9 cellular contexts compared by ENCODE assay signal in genomic region chr10:112954974-112955735, GRCh38. TPM values are rescaled to one million over a fixed set of nuclear protein-coding genes. Genes with fewer than 3 reads are reported as not detected.
A peak's percentile ranks its signal among the peaks of the same experiment; 100 is the strongest.
DNase-seq lines count a peak whose midpoint lies in the region; ATAC-seq and TF ChIP-seq lines count a peak whose summit lies in the region.
"Had no signal": no experiment of that assay in that cellular context is flagged by ENCODE, and none has a peak within 500 bp of the region (broad histone marks: within the 10 kb centered on the region; RNA-seq: fewer than 3 reads in every experiment).

No MANE protein-coding gene starts in this region.

- H3K36me3 ChIP-seq in SK-N-SH (replicated peaks in 1 of 2; ENCODE audit: control insufficient read depth in 1 of 2, insufficient read depth in 2 of 2, low read length in 1 of 2): peaks cover 0 to 4% of the 10 kb centered on the region in 2 experiments
- no peaks in the 10 kb centered on the region for H3K36me3 ChIP-seq in duodenal mucosa (ENCODE audit: control insufficient read depth in 1 of 2, insufficient read depth in 2 of 2, low read length in 2 of 2)
- no peaks in the 10 kb centered on the region for H3K36me3 ChIP-seq in upper lobe of left lung

- WGBS in SK-N-SH (ENCODE audit: low lambda C conversion rate): 69% methylated on average over 8 of the region's 8 CpGs
- 43 to 51% methylated on average over 8 of the region's 8 CpGs for WGBS in upper lobe of left lung, 2 donors

- H3K4me3 Mint-ChIP-seq in mesothelial cell of epicardium: peak overlapping the region; percentile 96
- H3K4me3 Mint-ChIP-seq: activated naive CD8-positive, alpha-beta T cell treated with anti-CD3 and anti-CD28 coated beads, Interleukin-2, amount 50 U/mL, for 24 hours had no signal

- no peak for ATAC-seq in SK-N-SH treated with all-trans-retinoic acid at 6 μM for 48 hours
- no peak for ATAC-seq in upper lobe of left lung (ENCODE audit: low FRiP score in 2 of 2)
- no peak for ATAC-seq in HG02938 (IDR thresholded peaks at IDR 0.05; ENCODE audit: unreplicated experiment)
- ATAC-seq: activated naive CD8-positive, alpha-beta T cell treated with anti-CD3 and anti-CD28 coated beads, Interleukin-2, amount 50 U/mL, for 24 hours had no signal

- H3K9me3 ChIP-seq in SK-N-SH (no peaks in the 10 kb centered on the region), duodenal mucosa (ENCODE audit: control insufficient read depth in 1 of 2, low read length in 2 of 2) (no peaks in the 10 kb centered on the region), upper lobe of left lung (no peaks in the 10 kb centered on the region)

- no peaks in the 10 kb centered on the region for H3K27me3 ChIP-seq in SK-N-SH (ENCODE audit: insufficient read depth)
- H3K27me3 ChIP-seq in duodenal mucosa (ENCODE audit: control insufficient read depth in 1 of 2, insufficient read depth in 2 of 2, low read length in 2 of 2): no peaks in the 10 kb centered on the region
- no peaks in the 10 kb centered on the region for H3K27me3 ChIP-seq in upper lobe of left lung

- peaks cover 88% of the 10 kb centered on the region for H3K79me2 ChIP-seq in SK-N-SH (ENCODE audit: insufficient read depth)

- no peaks in the 10 kb centered on the region for H3K9me2 ChIP-seq in SK-N-SH

- TF ChIP-seq RAD21 in SK-N-SH (IDR thresholded peaks at IDR 0.05; ENCODE audit: low read length): no peak

- POLR2A ChIA-PET in SK-N-SH (lab: Yijun Ruan, JAX): no interaction called here

- no peak overlapping the region for H2AFZ ChIP-seq in SK-N-SH (ENCODE audit: low read depth)

- H3K4me1 ChIP-seq in SK-N-SH (ENCODE audit: control insufficient read depth in 1 of 2, insufficient read depth in 2 of 2, low read depth in 1 of 2, low read length in 1 of 2): peaks cover 25 to 65% of the 10 kb centered on the region in 2 experiments
- peaks cover 40 to 48% of the 10 kb centered on the region in 2 donors for H3K4me1 ChIP-seq in duodenal mucosa (ENCODE audit: control insufficient read depth in 1 of 2, insufficient read depth in 2 of 2, low read length in 2 of 2)
- peaks cover 33 to 69% (median 47%) of the 10 kb centered on the region in 4 donors for H3K4me1 ChIP-seq in upper lobe of left lung

- peaks cover 2% of the 10 kb centered on the region for H3K36me3 Mint-ChIP-seq in mesothelial cell of epicardium

- no peaks in the 10 kb centered on the region for H3K9me3 Mint-ChIP-seq in mesothelial cell of epicardium
- H3K9me3 Mint-ChIP-seq: activated naive CD8-positive, alpha-beta T cell treated with anti-CD3 and anti-CD28 coated beads, Interleukin-2, amount 50 U/mL, for 24 hours had no signal

- peak overlapping the region; percentile 10; the same call in 1 of the 2 replicates for H3K9ac ChIP-seq in SK-N-SH
- peak overlapping the region in 1 of 2 donors; percentile 54 for H3K9ac ChIP-seq in duodenal mucosa (ENCODE audit: low read depth in 1 of 2, low read length in 2 of 2)

- peak overlapping the region; percentile 88 for H3K27ac Mint-ChIP-seq in mesothelial cell of epicardium
- H3K27ac Mint-ChIP-seq: activated naive CD8-positive, alpha-beta T cell treated with anti-CD3 and anti-CD28 coated beads, Interleukin-2, amount 50 U/mL, for 24 hours had no signal

- TF ChIP-seq CTCF in SK-N-SH (IDR thresholded peaks at IDR 0.05) (no peak), mesothelial cell of epicardium (IDR thresholded peaks at IDR 0.05; ENCODE audit: unreplicated experiment) (no peak), upper lobe of left lung (IDR thresholded peaks at IDR 0.05) (no peak)

- H3K4me3 ChIP-seq in SK-N-SH (ENCODE audit: low read depth in 2 of 2, low read length in 1 of 2) (no peak overlapping the region), duodenal mucosa (ENCODE audit: low read depth in 1 of 2, low read length in 2 of 2) (peak overlapping the region; percentile 85 to 97), upper lobe of left lung (peak overlapping the region in 3 of 4 donors; percentile 14 to 33 (median 21))

- peaks cover 55% of the 10 kb centered on the region for H3F3A ChIP-seq in SK-N-SH (replicated peaks; ENCODE audit: insufficient read depth)

- no peaks in the 10 kb centered on the region for H4K20me1 ChIP-seq in SK-N-SH (ENCODE audit: insufficient read depth)

- H3K27me3 Mint-ChIP-seq in mesothelial cell of epicardium (ENCODE audit: low read depth): no peaks in the 10 kb centered on the region

- TF ChIP-seq EP300 in SK-N-SH (IDR thresholded peaks at IDR 0.05; ENCODE audit: borderline replicate concordance in 1 of 2, low read depth in 1 of 2, low read length in 1 of 2) (no peak), upper lobe of left lung (IDR thresholded peaks at IDR 0.05) (no peak)

- TF ChIP-seq POLR2A in upper lobe of left lung (IDR thresholded peaks at IDR 0.05): no peak
- TF ChIP-seq POLR2A in erythroblast (IDR thresholded peaks at IDR 0.05; ENCODE audit: low read length): no peak

- peak overlapping the region; percentile 19 to 93; a peak in 3 of 4 replicates for H3K27ac ChIP-seq in SK-N-SH (ENCODE audit: low read depth in 2 of 2, low read length in 1 of 2)
- H3K27ac ChIP-seq in duodenal mucosa (ENCODE audit: low read depth, low read length): no peak overlapping the region
- H3K27ac ChIP-seq in upper lobe of left lung: peak overlapping the region in 3 of 4 donors; percentile 4 to 67 (median 66)

- CTCF ChIA-PET in SK-N-SH (lab: Yijun Ruan, JAX): no interaction called here

- peak overlapping the region; percentile 72 for H3K4me2 ChIP-seq in SK-N-SH

- DNase-seq in SK-N-SH (no peak), mesothelial cell of epicardium (ENCODE audit: low spot score in 2 of 2, unreplicated experiment in 2 of 2) (no peak), upper lobe of left lung (no peak), activated T-cell treated with anti-CD3 and anti-CD28 coated beads for 4 hours (no peak), erythroblast (lab: John Stamatoyannopoulos, UW) (no peak)
- DNase-seq: activated naive CD8-positive, alpha-beta T cell treated with anti-CD3 and anti-CD28 coated beads, Interleukin-2, amount 50 U/mL, for 24 hours had no signal

- peaks cover 71% of the 10 kb centered on the region for H3K4me1 Mint-ChIP-seq in mesothelial cell of epicardium

TF ChIP-seq in SK-N-SH, 30 proteins besides CTCF, POLR2A, EP300 and RAD21:
- TF ChIP-seq IRF3 (IDR thresholded peaks at IDR 0.05; ENCODE audit: low read depth, low read length) (no peak), FOXM1 (IDR thresholded peaks at IDR 0.05; ENCODE audit: low read depth) (no peak), NRF1 (IDR thresholded peaks at IDR 0.05; ENCODE audit: low read depth, low read length) (no peak), MAX (IDR thresholded peaks at IDR 0.05; ENCODE audit: low read depth) (no peak)

TF ChIP-seq in SK-N-SH treated with all-trans-retinoic acid at 6 μM for 48 hours, 23 proteins besides CTCF, POLR2A, EP300 and RAD21:
- no peak for TF ChIP-seq TSHZ2 (CRISPR knock-in tag; IDR thresholded peaks at IDR 0.05)
- no peak for TF ChIP-seq POU6F1 (CRISPR knock-in tag; IDR thresholded peaks at IDR 0.05; ENCODE audit: borderline replicate concordance, low read depth)
- TF ChIP-seq ZNF565 (CRISPR knock-in tag; conservative IDR thresholded peaks at IDR 0.05; ENCODE audit: low read depth): no peak
- no peak for TF ChIP-seq ISL1 (CRISPR knock-in tag; IDR thresholded peaks at IDR 0.05)
- no peak for TF ChIP-seq ESRRG (CRISPR knock-in tag; IDR thresholded peaks at IDR 0.05)
- TF ChIP-seq ZFP3 (CRISPR knock-in tag; IDR thresholded peaks at IDR 0.05): no peak
- TF ChIP-seq ZNF70 (CRISPR knock-in tag; IDR thresholded peaks at IDR 0.05): no peak
TF ChIP-seq in SK-N-SH treated with all-trans-retinoic acid at 6 μM for 48 hours: peak in this region for 0.

RNA-seq across cellular contexts. Expression of gene TCF7L2, which starts 5.1 kb away (rescaled TPM):
- polyA plus RNA-seq in SK-N-SH (2012; rRNA removed): 5.8 and 10.2 TPM in 2 replicates
- polyA plus RNA-seq in SK-N-SH (2012; cell fraction: cytosol; rRNA removed): 6.9 and 8.6 TPM in 2 replicates
- 20.2 and 22.4 TPM in 2 replicates for polyA plus RNA-seq in SK-N-SH (2012; cell fraction: nucleus; rRNA removed)
- total RNA-seq in mesothelial cell of epicardium (76.4 to 84.0 TPM (median 78.0 TPM) in 3 replicates), upper lobe of left lung (10 to 100 TPM; 15.5 to 80.3 (median 48.1) TPM)

Comparison
In these comparisons a context has a peak if more than half of its experiments do, and no peak if none do; other contexts are left out.
1. H3K4me3 ChIP-seq: peak in duodenal mucosa (2 of 2) and upper lobe of left lung (3 of 4); none in SK-N-SH (0 of 2).